In genomic region chr1:200351826-200352549, GRCh38 we compare ENCODE assay signal across 8 cellular contexts. TPM values are rescaled to one million over a fixed set of nuclear protein-coding genes. Genes with fewer than 3 reads are reported as not detected.
DNase-seq lines count a peak whose midpoint lies in the region; ATAC-seq lines count a peak whose summit lies in the region.

No MANE protein-coding gene starts in this region.

- H3K27me3 Mint-ChIP-seq in activated CD8-positive, alpha-beta T cell treated with anti-CD3 and anti-CD28 coated beads, Interleukin-2, amount 10 ng/mL, durations not matched to agents 7 days and 5 days (ENCODE audit: low read depth): no peaks in the 10 kb centered on the region

- H3K4me1 Mint-ChIP-seq in activated CD8-positive, alpha-beta T cell treated with anti-CD3 and anti-CD28 coated beads, Interleukin-2, amount 10 ng/mL, durations not matched to agents 7 days and 5 days (ENCODE audit: low read depth): peaks cover 43% of the 10 kb centered on the region

- peak; percentile 38 for ATAC-seq in Right ventricle myocardium superior (ENCODE audit: poor library complexity)
- no peak for ATAC-seq in Right ventricle myocardium inferior
- ATAC-seq in HG03442 (IDR thresholded peaks at IDR 0.05; ENCODE audit: unreplicated experiment): peak; percentile 47
- peak; percentile 82 for ATAC-seq in activated CD8-positive, alpha-beta T cell treated with anti-CD3 and anti-CD28 coated beads, Interleukin-2, amount 10 ng/mL, durations not matched to agents 7 days and 5 days
- peak; percentile 80 for ATAC-seq in left lobe of liver
- ATAC-seq in GM21786 (IDR thresholded peaks at IDR 0.05; ENCODE audit: unreplicated experiment): no peak

- DNase-seq in Right ventricle myocardium superior (no peak), Right ventricle myocardium inferior (ENCODE audit: missing footprints) (no peak), left lobe of liver (ENCODE audit: low spot score) (no peak), COLO829 (ENCODE audit: low spot score) (no peak)
- DNase-seq in activated CD8-positive, alpha-beta T cell treated with anti-CD3 and anti-CD28 coated beads, Interleukin-2, amount 10 ng/mL, durations not matched to agents 7 days and 5 days: peak; percentile 44
- DNase-seq in activated CD4-positive, CD25-positive, alpha-beta regulatory T cell (lab: John Stamatoyannopoulos, UW): no peak

- H3K36me3 Mint-ChIP-seq in activated CD8-positive, alpha-beta T cell treated with anti-CD3 and anti-CD28 coated beads, Interleukin-2, amount 10 ng/mL, durations not matched to agents 7 days and 5 days (ENCODE audit: low read depth): peaks cover 2% of the 10 kb centered on the region

- no peaks in the 10 kb centered on the region for H3K9me3 Mint-ChIP-seq in activated CD8-positive, alpha-beta T cell treated with anti-CD3 and anti-CD28 coated beads, Interleukin-2, amount 10 ng/mL, durations not matched to agents 7 days and 5 days (ENCODE audit: insufficient read depth)

- CTCF ChIA-PET in activated CD8-positive, alpha-beta T cell treated with anti-CD3 and anti-CD28 coated beads, Interleukin-2, amount 10 ng/mL, durations not matched to agents 7 days and 5 days (lab: Charles Lee): interaction anchor here (1.5 kb wide), 1 partner anchor 212 kb away, joined by 3 read pairs; no protein-coding TSS in a partner anchor

- peak overlapping the region; percentile 79 for H3K27ac Mint-ChIP-seq in activated CD8-positive, alpha-beta T cell treated with anti-CD3 and anti-CD28 coated beads, Interleukin-2, amount 10 ng/mL, durations not matched to agents 7 days and 5 days

- H3K4me3 Mint-ChIP-seq in activated CD8-positive, alpha-beta T cell treated with anti-CD3 and anti-CD28 coated beads, Interleukin-2, amount 10 ng/mL, durations not matched to agents 7 days and 5 days: peak overlapping the region; percentile 63

- POLR2A ChIA-PET in activated CD8-positive, alpha-beta T cell treated with anti-CD3 and anti-CD28 coated beads, Interleukin-2, amount 10 ng/mL, durations not matched to agents 7 days and 5 days (lab: Charles Lee): no interaction called here

- intact Hi-C loops in Right ventricle myocardium superior (cut with DNase I): no loop called here
- intact Hi-C loops in Right ventricle myocardium inferior (cut with DNase I): no loop called here

RNA-seq across cellular contexts. Expression of gene ZNF281, which starts 57.8 kb away (rescaled TPM):
- total RNA-seq in Right ventricle myocardium superior: 7.3 TPM
- 8.7 TPM for total RNA-seq in Right ventricle myocardium inferior
- total RNA-seq in activated CD8-positive, alpha-beta T cell treated with anti-CD3 and anti-CD28 coated beads, Interleukin-2, amount 10 ng/mL, durations not matched to agents 7 days and 5 days: 10 to 100 TPM; 13.5 to 14.3 TPM
- 13.7 TPM for total RNA-seq in left lobe of liver

Comparison
In these comparisons a context has a peak if more than half of its experiments do, and no peak if none do; other contexts are left out.
1. ATAC-seq: peak in Right ventricle myocardium superior (single experiment), HG03442 (single experiment), activated CD8-positive, alpha-beta T cell treated with anti-CD3 and anti-CD28 coated beads, Interleukin-2, amount 10 ng/mL, durations not matched to agents 7 days and 5 days (single experiment) and left lobe of liver (single experiment); none in Right ventricle myocardium inferior (single experiment) and GM21786 (single experiment).